ENCODE assay signal across 22 cellular contexts in genomic region chr17:76612465-76612864, GRCh38. TPM values are rescaled to one million over a fixed set of nuclear protein-coding genes. Genes with fewer than 3 reads are reported as not detected.
"Had no signal": no experiment of that assay in that cellular context is flagged by ENCODE, and none has a peak within 500 bp of the region (broad histone marks: within the 10 kb centered on the region; RNA-seq: fewer than 3 reads in every experiment).

No MANE protein-coding gene starts in this region.

- H3K9me3 Mint-ChIP-seq: naive thymus-derived CD8-positive, alpha-beta T cell had no signal

- ATAC-seq: gastroesophageal sphincter; naive thymus-derived CD8-positive, alpha-beta T cell; pancreas; right cardiac atrium had no signal

- H3K4me3 ChIP-seq: dorsolateral prefrontal cortex, gastroesophageal sphincter, mucosa of descending colon, neural progenitor cell, pancreas, stomach, thoracic aorta, transverse colon had no signal

- H3K9ac ChIP-seq: neural progenitor cell had no signal

- FAIRE-seq: endometrium, pancreas, small intestine had no signal

- H3K4me1 ChIP-seq: gastroesophageal sphincter, pancreas, stomach, transverse colon had no signal

- DNase-seq: cortex of kidney; effector CD8-positive, alpha-beta T cell; glutamatergic neuron; mucosa of descending colon; naive thymus-derived CD8-positive, alpha-beta T cell; occipital lobe; pancreas; right cardiac atrium; small intestine; stimulated activated CD4-positive, alpha-beta T cell treated with anti-CD3 and anti-CD28 coated beads, Interleukin-12 subunit alpha, Interleukin-12 subunit beta, amount 100 ng/mL, for 4 hours; stimulated activated naive CD4-positive, alpha-beta T cell; stomach; substantia nigra; transverse colon had no signal

- H3K4me2 ChIP-seq: neural progenitor cell had no signal

- H3K27me3 ChIP-seq: dorsolateral prefrontal cortex, gastroesophageal sphincter, neural progenitor cell, pancreas, stomach, transverse colon had no signal

- H3K36me3 Mint-ChIP-seq: naive thymus-derived CD8-positive, alpha-beta T cell; neural progenitor cell had no signal

- H3K27ac ChIP-seq: dorsolateral prefrontal cortex, gastroesophageal sphincter, neural progenitor cell, pancreas, stomach, thoracic aorta, transverse colon had no signal

- H3K27ac Mint-ChIP-seq: naive thymus-derived CD8-positive, alpha-beta T cell; progenitor cell of endocrine pancreas had no signal

- H3K36me3 ChIP-seq: gastroesophageal sphincter, neural progenitor cell, pancreas, stomach, thoracic aorta, transverse colon had no signal

- H3K9me3 ChIP-seq: gastroesophageal sphincter, mucosa of descending colon, pancreas, thoracic aorta, transverse colon had no signal

- H3K4me3 Mint-ChIP-seq: naive thymus-derived CD8-positive, alpha-beta T cell had no signal

RNA-seq across cellular contexts. Expression of gene ST6GALNAC2, which starts 26.8 kb away (rescaled TPM):
- total RNA-seq: occipital lobe had no signal

RNA-seq across cellular contexts. Expression of gene ST6GALNAC1, which starts 31.1 kb away (rescaled TPM):
- total RNA-seq: fibroblast of lung; kidney epithelial cell; naive thymus-derived CD8-positive, alpha-beta T cell had no signal
- polyA plus RNA-seq: fibroblast of lung had no signal
